1 cellular context compared by ENCODE assay signal in the genomic region with DNA sequence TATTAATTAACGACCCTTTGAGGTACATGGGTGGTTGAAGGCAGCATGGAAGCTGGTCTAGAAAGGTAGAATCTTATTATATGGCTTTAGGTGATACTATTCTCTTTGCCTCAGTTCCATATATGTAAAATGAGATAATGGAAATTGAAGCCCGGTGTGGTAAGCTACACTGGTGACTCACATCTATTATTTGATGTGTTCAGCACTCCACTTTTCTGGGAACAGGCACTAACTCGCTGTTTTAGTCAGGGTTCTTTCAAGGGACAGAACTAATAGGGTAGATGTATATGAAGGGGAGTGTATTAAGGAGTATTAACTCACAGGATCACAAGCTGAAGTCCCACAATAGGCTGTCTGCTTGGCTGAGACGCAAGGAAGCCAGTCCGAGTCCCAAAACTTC.
TF ChIP-seq lines count a peak whose summit lies in the region.

No MANE protein-coding gene starts in this region.

TF ChIP-seq in IMR-90, 13 proteins besides CTCF, POLR2A, EP300 and RAD21:
- TF ChIP-seq RCOR1 (IDR thresholded peaks at IDR 0.05; ENCODE audit: insufficient replicate concordance, low read length): no peak
- TF ChIP-seq MXI1 (IDR thresholded peaks at IDR 0.05; ENCODE audit: borderline replicate concordance, low read depth, low read length): no peak
- no peak for TF ChIP-seq SMC3 (IDR thresholded peaks at IDR 0.05; ENCODE audit: low read depth, low read length)
- TF ChIP-seq NFE2L2 (IDR thresholded peaks at IDR 0.05; ENCODE audit: low read depth, low read length): no peak
- TF ChIP-seq, protein P1, sequence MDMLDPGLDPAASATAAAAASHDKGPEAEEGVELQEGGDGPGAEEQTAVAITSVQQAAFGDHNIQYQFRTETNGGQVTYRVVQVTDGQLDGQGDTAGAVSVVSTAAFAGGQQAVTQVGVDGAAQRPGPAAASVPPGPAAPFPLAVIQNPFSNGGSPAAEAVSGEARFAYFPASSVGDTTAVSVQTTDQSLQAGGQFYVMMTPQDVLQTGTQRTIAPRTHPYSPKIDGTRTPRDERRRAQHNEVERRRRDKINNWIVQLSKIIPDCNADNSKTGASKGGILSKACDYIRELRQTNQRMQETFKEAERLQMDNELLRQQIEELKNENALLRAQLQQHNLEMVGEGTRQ (IDR thresholded peaks at IDR 0.05; ENCODE audit: low read depth, low read length): no peak
- TF ChIP-seq RFX5 (IDR thresholded peaks at IDR 0.05; ENCODE audit: low read depth, low read length): no peak
- no peak for TF ChIP-seq FOS (IDR thresholded peaks at IDR 0.05; ENCODE audit: low read depth, low read length)
